ENCODE assay signal across 11 cellular contexts in genomic region chr20:47125553-47126373, GRCh38.
DNase-seq lines count a peak whose midpoint lies in the region; ATAC-seq and TF ChIP-seq lines count a peak whose summit lies in the region.
"Had no signal": no experiment of that assay in that cellular context is flagged by ENCODE, and none has a peak within 500 bp of the region (broad histone marks: within the 10 kb centered on the region; RNA-seq: fewer than 3 reads in every experiment).

No MANE protein-coding gene starts in this region.

- no peak overlapping the region for H2AFZ ChIP-seq in PC-9

- H4K20me1 ChIP-seq in PC-9 (ENCODE audit: insufficient read depth) = no peaks in the 10 kb centered on the region

- no peak for TF ChIP-seq CTCF in PC-9 (conservative IDR thresholded peaks at IDR 0.05)
- no peak for TF ChIP-seq CTCF in fibroblast of villous mesenchyme (IDR thresholded peaks at IDR 0.05; ENCODE audit: insufficient read depth, low read depth, low read length)
- TF ChIP-seq CTCF in progenitor cell of endocrine pancreas (IDR thresholded peaks at IDR 0.05; ENCODE audit: unreplicated experiment) = no peak

- no peaks in the 10 kb centered on the region for H3K27me3 ChIP-seq in PC-9 (ENCODE audit: insufficient read depth, low read depth)
- H3K27me3 ChIP-seq: Peyer's patch, right lobe of liver had no signal

- no TSS peak for BruUV-seq in PC-9 (replicated peaks; lab: Mats Ljungman, UMichigan)

- peaks cover 28% of the 10 kb centered on the region for H3K4me1 Mint-ChIP-seq in progenitor cell of endocrine pancreas (ENCODE audit: low read depth)

- no peaks in the 10 kb centered on the region for H3K9me2 ChIP-seq in PC-9 (ENCODE audit: insufficient read depth)

- no peaks in the 10 kb centered on the region for H3K36me3 Mint-ChIP-seq in progenitor cell of endocrine pancreas (ENCODE audit: insufficient read depth)

- DNase-seq in EH (ENCODE audit: low read depth) = peak; percentile 64
- DNase-seq in PC-9 = peak; percentile 14 to 54
- peak; percentile 64 for DNase-seq in fibroblast of villous mesenchyme (ENCODE audit: low read depth)
- DNase-seq in progenitor cell of endocrine pancreas (ENCODE audit: low spot score, unreplicated experiment) = no peak
- no peak for DNase-seq in NCI-H510A treated with DMSO at 0.1 percent for 48 hours (lab: John Stamatoyannopoulos, UW)
- DNase-seq in NCI-H2107 treated with DMSO at 0.1 percent for 48 hours (lab: John Stamatoyannopoulos, UW; ENCODE audit: unreplicated experiment) = no peak
- DNase-seq in KBM-7 = no peak
- DNase-seq: Caco-2, Peyer's patch, right lobe of liver had no signal

- H3K9me3 Mint-ChIP-seq in progenitor cell of endocrine pancreas (ENCODE audit: low read depth) = no peaks in the 10 kb centered on the region

- H3K4me2 ChIP-seq in PC-9 = peak overlapping the region; percentile 39

- no peaks in the 10 kb centered on the region for H3K9me3 ChIP-seq in PC-9 (ENCODE audit: insufficient read depth, low read depth)
- H3K9me3 ChIP-seq: Caco-2, Peyer's patch, right lobe of liver had no signal

- H3K27ac Mint-ChIP-seq in progenitor cell of endocrine pancreas = peak overlapping the region; percentile 8

- CTCF ChIA-PET in PC-9 (lab: Charles Lee) = interaction anchor here (1.2 to 1.5 kb wide), 2 partner anchors 8 to 14 kb away, joined by 5 read pairs; no protein-coding TSS in a partner anchor

- intact Hi-C loops in PC-9 (cut with micrococcal nuclease; ENCODE audit: unreplicated experiment) = loop anchor here (2.0 kb wide), 1 partner anchor 21 kb away; no protein-coding TSS in a partner anchor

- H3K4me3 ChIP-seq in PC-9 (no peak overlapping the region), fibroblast of villous mesenchyme (ENCODE audit: low read depth, low read length) (no peak overlapping the region)
- H3K4me3 ChIP-seq: Peyer's patch, right lobe of liver had no signal

- H3K4me3 Mint-ChIP-seq in progenitor cell of endocrine pancreas (ENCODE audit: low read depth) = peak overlapping the region; percentile 20

- in situ Hi-C loops in KBM-7 (cut with MboI; ENCODE audit: low pct_unique_long_range_greater_than_20kb, low sequenced_read_pairs) = no loop called here

- no peaks in the 10 kb centered on the region for H3K79me2 ChIP-seq in PC-9 (ENCODE audit: low read depth)

- H3K27me3 Mint-ChIP-seq in progenitor cell of endocrine pancreas = no peaks in the 10 kb centered on the region

- no peaks in the 10 kb centered on the region for H3K36me3 ChIP-seq in PC-9 (ENCODE audit: low read depth)
- H3K36me3 ChIP-seq: Peyer's patch, right lobe of liver had no signal

- POLR2A ChIA-PET in PC-9 (lab: Charles Lee; ENCODE audit: unreplicated experiment) = interaction anchor here (0.6 to 0.7 kb wide), 5 partner anchors 95 to 1074 kb away, joined by 6 to 15 read pairs (median 10); no protein-coding TSS in a partner anchor

- peaks cover 7% of the 10 kb centered on the region for H3F3A ChIP-seq in PC-9 (ENCODE audit: insufficient read depth, low read depth)

- H3K27ac ChIP-seq in PC-9 = peak overlapping the region; percentile 61

- peaks cover 23% of the 10 kb centered on the region for H3K4me1 ChIP-seq in PC-9 (replicated peaks; ENCODE audit: insufficient read depth)
- H3K4me1 ChIP-seq: right lobe of liver had no signal

- ATAC-seq in GM19467 (IDR thresholded peaks at IDR 0.05; ENCODE audit: unreplicated experiment) = no peak

Comparison
In these comparisons a context has a peak if more than half of its experiments do, and no peak if none do; other contexts are left out.
1. DNase-seq: peak in EH (single experiment), PC-9 (2 of 2) and fibroblast of villous mesenchyme (single experiment); none in progenitor cell of endocrine pancreas (single experiment), NCI-H510A treated with DMSO at 0.1 percent for 48 hours (single experiment), NCI-H2107 treated with DMSO at 0.1 percent for 48 hours (single experiment) and KBM-7 (single experiment).